1 cellular context compared by ENCODE assay signal in the genomic region with DNA sequence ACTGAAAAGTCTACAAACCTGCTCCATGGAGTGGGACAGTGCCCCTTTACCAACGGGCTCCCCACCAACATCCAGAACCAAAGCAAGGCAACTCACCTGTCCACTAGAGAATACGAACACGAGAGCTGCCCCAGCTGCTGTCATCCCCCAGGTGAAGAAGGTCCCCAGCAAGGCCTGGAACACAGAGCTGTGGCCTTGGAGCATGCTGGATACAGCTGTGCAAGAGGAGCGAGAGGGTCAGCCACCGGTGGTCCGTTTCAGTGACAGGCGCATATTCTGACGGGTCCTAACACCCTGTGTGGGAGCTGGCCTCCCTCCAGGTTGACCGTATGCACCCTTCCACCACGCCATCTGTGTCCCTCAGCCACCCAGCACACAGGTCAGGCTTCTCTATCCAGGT.
TF ChIP-seq lines count a peak whose summit lies in the region.

No MANE protein-coding gene starts in this region.

TF ChIP-seq in H1, 55 proteins besides CTCF, POLR2A, EP300 and RAD21:
- TF ChIP-seq CBX5 (IDR thresholded peaks at IDR 0.05; ENCODE audit: low read depth, low read length) (no peak), CEBPB (IDR thresholded peaks at IDR 0.05; ENCODE audit: low read depth, low read length) (no peak), SRF (IDR thresholded peaks at IDR 0.05; ENCODE audit: low read depth, low read length) (no peak), RXRA (IDR thresholded peaks at IDR 0.05; ENCODE audit: insufficient read depth, low read depth, low read length) (no peak), KDM1A (IDR thresholded peaks at IDR 0.05; ENCODE audit: borderline replicate concordance, low read length) (no peak), SP1 (IDR thresholded peaks at IDR 0.05; ENCODE audit: low read depth, low read length) (no peak), BRCA1 (IDR thresholded peaks at IDR 0.05; ENCODE audit: low read depth, low read length) (no peak)
